In genomic region chr17:31489295-31490018, GRCh38 we compare ENCODE assay signal across 8 cellular contexts.
A peak's percentile ranks its signal among the peaks of the same experiment; 100 is the strongest.
DNase-seq lines count a peak whose midpoint lies in the region; ATAC-seq and TF ChIP-seq lines count a peak whose summit lies in the region.

No MANE protein-coding gene starts in this region.

- H3K4me1 ChIP-seq in OCI-LY1 (ENCODE audit: insufficient read depth, low read length, severe bottlenecking): peaks cover 71% of the 10 kb centered on the region
- peaks cover 15% of the 10 kb centered on the region for H3K4me1 ChIP-seq in ectodermal cell (ENCODE audit: control insufficient read depth, insufficient read depth, low read length)
- no peaks in the 10 kb centered on the region for H3K4me1 ChIP-seq in prostate gland (replicated peaks)

- H3K27me3 ChIP-seq in OCI-LY1 (ENCODE audit: insufficient read depth, low read length): no peaks in the 10 kb centered on the region
- H3K27me3 ChIP-seq in ectodermal cell (ENCODE audit: control insufficient read depth, insufficient read depth, low read length, poor library complexity, severe bottlenecking): peaks cover 39% of the 10 kb centered on the region
- no peaks in the 10 kb centered on the region for H3K27me3 ChIP-seq in prostate gland (replicated peaks; ENCODE audit: insufficient read depth)

- H3K9ac ChIP-seq in OCI-LY1 (ENCODE audit: low read length): peak overlapping the region; percentile 67; the same call in 1 of the 2 replicates

- H3K9me3 ChIP-seq in OCI-LY1 (ENCODE audit: low read length) (no peaks in the 10 kb centered on the region), ectodermal cell (ENCODE audit: control insufficient read depth, low read length) (no peaks in the 10 kb centered on the region), prostate gland (no peaks in the 10 kb centered on the region)

- H3K4me3 ChIP-seq in OCI-LY1 (ENCODE audit: low read depth, low read length, poor library complexity, severe bottlenecking) (peak overlapping the region; percentile 80), ectodermal cell (ENCODE audit: insufficient read depth, low read depth, low read length) (peak overlapping the region; percentile 42), prostate gland (peak overlapping the region in 1 of 2 donors; percentile 62)

- no peak for TF ChIP-seq POLR2A in prostate gland (IDR thresholded peaks at IDR 0.05)

- no peaks in the 10 kb centered on the region for H3K9me3 Mint-ChIP-seq in natural killer cell treated with Interleukin-12 subunit alpha and Interleukin-12 subunit beta and Interleukin-15 and Interleukin-18, amount 100 ng/mL, for 72 hours

- peak overlapping the region; percentile 94 to 96 for H3K27ac Mint-ChIP-seq in natural killer cell treated with Interleukin-12 subunit alpha and Interleukin-12 subunit beta and Interleukin-15 and Interleukin-18, amount 100 ng/mL, for 72 hours

- H3K4me2 ChIP-seq in OCI-LY1 (ENCODE audit: low read length): peak overlapping the region; percentile 83

- H3K27ac ChIP-seq in OCI-LY1 (ENCODE audit: low read depth, low read length, poor library complexity, severe bottlenecking): peak overlapping the region; percentile 97
- no peak overlapping the region for H3K27ac ChIP-seq in ectodermal cell (ENCODE audit: insufficient read depth, low read depth, low read length, poor library complexity, severe bottlenecking)
- H3K27ac ChIP-seq in prostate gland: no peak overlapping the region

- intact Hi-C loops in prostate gland (cut with DNase I): no loop called here

- no peaks in the 10 kb centered on the region for H4K20me1 ChIP-seq in OCI-LY1 (ENCODE audit: insufficient read depth, low read length)

- H3K36me3 ChIP-seq in OCI-LY1 (ENCODE audit: insufficient read depth, low read length): no peaks in the 10 kb centered on the region
- no peaks in the 10 kb centered on the region for H3K36me3 ChIP-seq in ectodermal cell (ENCODE audit: control insufficient read depth, insufficient read depth, low read length)
- no peaks in the 10 kb centered on the region for H3K36me3 ChIP-seq in prostate gland

- H3K4me1 Mint-ChIP-seq in natural killer cell treated with Interleukin-12 subunit alpha and Interleukin-12 subunit beta and Interleukin-15 and Interleukin-18, amount 100 ng/mL, for 72 hours (ENCODE audit: low read depth in 2 of 2): peaks cover 61 to 62% of the 10 kb centered on the region in 2 donors

- H3F3A ChIP-seq in OCI-LY1 (ENCODE audit: insufficient read depth, low read length): no peaks in the 10 kb centered on the region

- peak overlapping the region; percentile 86 for H3K4me3 Mint-ChIP-seq in natural killer cell treated with Interleukin-12 subunit alpha and Interleukin-12 subunit beta and Interleukin-15 and Interleukin-18, amount 100 ng/mL, for 72 hours

- no peaks in the 10 kb centered on the region for H3K27me3 Mint-ChIP-seq in natural killer cell treated with Interleukin-12 subunit alpha and Interleukin-12 subunit beta and Interleukin-15 and Interleukin-18, amount 100 ng/mL, for 72 hours

- WGBS in ectodermal cell, 2 experiments: 34 to 41% methylated on average over 16 of the region's 16 CpGs
- WGBS in prostate gland: 84% methylated on average over 16 of the region's 16 CpGs

- TF ChIP-seq CTCF in OCI-LY1 (IDR thresholded peaks at IDR 0.05; ENCODE audit: low read length) (no peak), prostate gland (IDR thresholded peaks at IDR 0.05) (no peak)

- H3K9me2 ChIP-seq in OCI-LY1 (ENCODE audit: low read depth, low read length): no peaks in the 10 kb centered on the region

- no peaks in the 10 kb centered on the region for H3K36me3 Mint-ChIP-seq in natural killer cell treated with Interleukin-12 subunit alpha and Interleukin-12 subunit beta and Interleukin-15 and Interleukin-18, amount 100 ng/mL, for 72 hours

- H2AFZ ChIP-seq in OCI-LY1 (ENCODE audit: low read length): no peak overlapping the region

- DNase-seq in DMS53 (lab: John Stamatoyannopoulos, UW) (peak; percentile 71), AG08395 (ENCODE audit: low spot score) (no peak), prostate gland (ENCODE audit: low spot score) (no peak)
- DNase-seq in natural killer cell treated with Interleukin-12 subunit alpha and Interleukin-12 subunit beta and Interleukin-15 and Interleukin-18, amount 100 ng/mL, for 72 hours (ENCODE audit: low spot score): no peak

- no peaks in the 10 kb centered on the region for H3K79me2 ChIP-seq in OCI-LY1 (ENCODE audit: insufficient read depth, low read length)

- ATAC-seq in natural killer cell treated with Interleukin-12 subunit alpha and Interleukin-12 subunit beta and Interleukin-15 and Interleukin-18, amount 100 ng/mL, for 72 hours: no peak
- ATAC-seq in GM18907 (IDR thresholded peaks at IDR 0.05; ENCODE audit: unreplicated experiment) (no peak), HG03135 (IDR thresholded peaks at IDR 0.05; ENCODE audit: unreplicated experiment) (no peak)
